Comparison of ENCODE assay signal across 10 cellular contexts in the genomic region with DNA sequence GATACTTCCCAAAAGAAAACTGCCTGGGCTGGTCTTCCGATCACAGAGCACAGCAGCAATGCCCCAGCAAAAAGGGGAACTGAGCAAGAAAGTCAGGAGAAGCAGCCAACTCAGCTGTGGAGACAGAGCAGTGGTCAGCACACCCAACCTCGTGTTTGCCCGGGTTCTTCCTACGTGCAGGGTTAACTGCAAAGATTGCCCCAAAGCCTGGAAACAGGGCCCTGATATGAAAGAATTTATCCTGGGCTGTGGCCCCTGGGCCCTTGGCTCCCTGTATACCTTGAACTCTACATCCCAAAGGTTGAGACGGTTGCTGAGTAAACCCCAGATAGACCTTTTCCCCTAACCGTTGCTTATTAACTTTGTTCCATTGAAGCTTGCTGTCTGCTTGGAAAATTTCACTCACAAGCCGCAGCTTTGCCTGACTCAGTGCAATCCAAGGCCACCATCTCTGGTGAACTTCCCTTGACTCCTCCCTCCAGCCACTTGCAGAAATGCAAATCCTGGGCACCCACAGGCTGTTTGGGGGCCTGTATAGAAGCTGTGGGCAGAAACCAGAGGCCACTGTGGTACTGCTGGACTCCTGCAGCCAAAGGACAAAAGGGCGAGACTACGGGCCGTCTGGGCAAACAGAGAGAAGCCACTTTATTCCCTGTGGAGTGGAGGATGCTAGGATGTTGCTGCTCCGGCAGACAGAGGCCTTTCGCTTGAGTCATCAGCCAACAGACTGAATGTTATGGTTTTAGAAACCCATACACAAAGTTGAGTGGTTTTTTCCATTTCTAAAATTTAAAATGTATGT. TPM values are rescaled to one million over a fixed set of nuclear protein-coding genes. Genes with fewer than 3 reads are reported as not detected.
DNase-seq lines count a peak whose midpoint lies in the region; ATAC-seq, FAIRE-seq and TF ChIP-seq lines count a peak whose summit lies in the region.
"Had no signal": no experiment of that assay in that cellular context is flagged by ENCODE, and none has a peak within 500 bp of the region (broad histone marks: within the 10 kb centered on the region; RNA-seq: fewer than 3 reads in every experiment).

No MANE protein-coding gene starts in this region.

- no peak for TF ChIP-seq CTCF in body of pancreas (IDR thresholded peaks at IDR 0.05)

- H3K9ac ChIP-seq in Karpas-422 (ENCODE audit: low read length) = peak overlapping the region; percentile 22
- H3K9ac ChIP-seq: parathyroid adenoma had no signal

- H3K9me3 ChIP-seq in Karpas-422 (ENCODE audit: low read length) (no peaks in the 10 kb centered on the region), body of pancreas (no peaks in the 10 kb centered on the region), mesodermal cell (ENCODE audit: control insufficient read depth, low read length) (no peaks in the 10 kb centered on the region)
- H3K9me3 ChIP-seq: SJCRH30 had no signal

- DNase-seq in GM12892 (ENCODE audit: insufficient read length) (no peak), Karpas-422 (peak; percentile 56), body of pancreas (peak in 1 of 4 donors; percentile 54), SW 1271 (lab: John Stamatoyannopoulos, UW) (no peak), NCI-H2171 (lab: John Stamatoyannopoulos, UW) (no peak)
- DNase-seq in stimulated activated naive CD4-positive, alpha-beta T cell treated with Interleukin-2 at 50 U/mL for 16 hours (lab: John Stamatoyannopoulos, UW) = no peak

- H2AFZ ChIP-seq in Karpas-422 (ENCODE audit: low read length) = peak overlapping the region; percentile 59; the same call in 1 of the 2 replicates
- H2AFZ ChIP-seq: parathyroid adenoma had no signal

- H3K79me2 ChIP-seq in Karpas-422 (ENCODE audit: low read length) = no peaks in the 10 kb centered on the region
- H3K79me2 ChIP-seq: parathyroid adenoma had no signal

- H3K27me3 ChIP-seq in Karpas-422 (ENCODE audit: low read length) (no peaks in the 10 kb centered on the region), body of pancreas (no peaks in the 10 kb centered on the region)
- H3K27me3 ChIP-seq: SJCRH30 had no signal

- H3K27ac ChIP-seq in Karpas-422 (ENCODE audit: low read length) (no peak overlapping the region), body of pancreas (peak overlapping the region in 1 of 4 donors; percentile 56), mesodermal cell (ENCODE audit: low read depth, low read length, severe bottlenecking) (peak overlapping the region; percentile 91)
- H3K27ac ChIP-seq: parathyroid adenoma, SJCRH30 had no signal

- ATAC-seq in GM21786 (IDR thresholded peaks at IDR 0.05; ENCODE audit: unreplicated experiment) (peak; percentile 77), body of pancreas (peak; percentile 33)

- H3K4me3 ChIP-seq in Karpas-422 (ENCODE audit: low read length) (peak overlapping the region; percentile 13; the same call in 1 of the 2 replicates), body of pancreas (no peak overlapping the region), mesodermal cell (ENCODE audit: extremely low read depth, insufficient read depth, low read length, poor library complexity, severe bottlenecking) (no peak overlapping the region)
- H3K4me3 ChIP-seq: SJCRH30 had no signal

- peak; percentile 66 for FAIRE-seq in GM12892 (lab: Jason Lieb, UNC)

- H3K4me1 ChIP-seq in Karpas-422 (ENCODE audit: low read length) = peaks cover 21% of the 10 kb centered on the region
- peaks cover 7% of the 10 kb centered on the region for H3K4me1 ChIP-seq in body of pancreas
- H3K4me1 ChIP-seq in mesodermal cell (ENCODE audit: control insufficient read depth, insufficient read depth, low read length, poor library complexity, severe bottlenecking) = peaks cover 94% of the 10 kb centered on the region

- H3K4me2 ChIP-seq in Karpas-422 (ENCODE audit: low read depth, low read length, poor library complexity, severe bottlenecking) = peak overlapping the region; percentile 61

- WGBS in body of pancreas, 2 donors = 62 to 73% methylated on average over 9 to 12 of the region's 12 CpGs
- 41 to 45% methylated on average over 11 to 12 of the region's 12 CpGs for WGBS in mesodermal cell (ENCODE audit: insufficient coverage in 2 of 2), 2 experiments

- intact Hi-C loops in body of pancreas (cut with DNase I) = no loop called here

- TF ChIP-seq POLR2A in GM12892 (IDR thresholded peaks at IDR 0.05; ENCODE audit: low read depth, low read length) (no peak), body of pancreas (IDR thresholded peaks at IDR 0.05) (no peak)

- H3K9me2 ChIP-seq in Karpas-422 (replicated peaks; ENCODE audit: insufficient read depth, low read length) = no peaks in the 10 kb centered on the region

- no peaks in the 10 kb centered on the region for H3K36me3 ChIP-seq in Karpas-422 (ENCODE audit: insufficient read depth, low read length)
- H3K36me3 ChIP-seq in body of pancreas (replicated peaks in 1 of 2; ENCODE audit: insufficient read depth in 1 of 2, low read depth in 2 of 2) = no peaks in the 10 kb centered on the region
- H3K36me3 ChIP-seq in mesodermal cell (ENCODE audit: control insufficient read depth, insufficient read depth, low read length) = peaks cover 52% of the 10 kb centered on the region

- no peaks in the 10 kb centered on the region for H4K20me1 ChIP-seq in Karpas-422 (ENCODE audit: insufficient read depth, low read depth, low read length)

RNA-seq across cellular contexts. Expression of gene NRP2, which starts 18.2 kb away (rescaled TPM):
- polyA plus RNA-seq in GM12892 (2012; ENCODE audit: missing spikeins) = 1.1 TPM
- total RNA-seq in Karpas-422 (2014; rRNA removed; shearing (Covaris generic); ENCODE audit: low replicate concordance) = 4.4 and 7.2 TPM in 2 replicates
- total RNA-seq in body of pancreas = 1 to 10 TPM; 5.7 to 7.6 TPM
- polyA plus RNA-seq in mesodermal cell (2013, experiment 1 of 2) = 195 TPM
- 172 TPM for polyA plus RNA-seq in mesodermal cell (2013, experiment 2 of 2)
